7 cellular contexts compared by ENCODE assay signal in the genomic region with DNA sequence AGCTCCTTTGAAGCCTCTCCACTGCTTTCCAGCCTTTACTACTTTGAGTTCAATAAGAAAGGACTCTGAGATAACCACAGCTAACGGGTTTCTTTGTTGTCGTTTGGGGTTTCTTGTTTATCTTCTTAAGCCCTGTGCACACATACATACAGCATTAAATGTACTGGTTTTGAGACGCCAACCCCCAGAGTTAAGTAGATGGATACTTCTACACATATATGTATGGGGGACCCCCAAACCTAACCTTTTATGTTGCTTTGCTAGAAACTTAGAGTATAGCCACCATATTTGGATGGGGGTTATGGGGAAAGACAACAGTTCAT. TPM values are rescaled to one million over a fixed set of nuclear protein-coding genes. Genes with fewer than 3 reads are reported as not detected.
A peak's percentile ranks its signal among the peaks of the same experiment; 100 is the strongest.
DNase-seq lines count a peak whose midpoint lies in the region; ATAC-seq and TF ChIP-seq lines count a peak whose summit lies in the region.

No MANE protein-coding gene starts in this region.

- peaks cover 2% of the 10 kb centered on the region for H3K27me3 Mint-ChIP-seq in glutamatergic neuron (ENCODE audit: unreplicated experiment)

- intact Hi-C loops in spleen (cut with DNase I; ENCODE audit: low total_unique reads): loop anchor here (10.0 kb wide), 2 partner anchors 95 to 515 kb away; partner anchors contain the start of genes EXOC1 and SRP72

- peak overlapping the region; percentile 87 to 99 (median 98) for H3K27ac ChIP-seq in spleen

- WGBS in spleen, 5 donors: 2 to 3% (median 2%) methylated on average over 3 of the region's 3 CpGs

- TF ChIP-seq CTCF in HFF-Myc (IDR thresholded peaks at IDR 0.05; ENCODE audit: low read depth, low read length, missing control alignments) (no peak), WI38 (IDR thresholded peaks at IDR 0.05; ENCODE audit: low read depth, low read length) (no peak), glutamatergic neuron (IDR thresholded peaks at IDR 0.05; ENCODE audit: partially characterized antibody, unreplicated experiment) (no peak), spleen (IDR thresholded peaks at IDR 0.05 in 8 of 11, conservative IDR thresholded peaks at IDR 0.05 in 3 of 11) (no peak)

- H3K36me3 ChIP-seq in spleen: peaks cover 0 to 25% (median 16%) of the 10 kb centered on the region in 6 donors

- H3K27ac Mint-ChIP-seq in glutamatergic neuron (ENCODE audit: unreplicated experiment): peak overlapping the region; percentile 82

- DNase-seq in HFF-Myc (ENCODE audit: extremely low read depth, low read depth) (no peak), glutamatergic neuron (no peak), spleen (no peak), NCI-H748 treated with DMSO at 0.1 percent for 48 hours (lab: John Stamatoyannopoulos, UW) (no peak), foreskin melanocyte (no peak)

- TF ChIP-seq POLR2A in spleen (IDR thresholded peaks at IDR 0.05): no peak

- H3K27me3 ChIP-seq in spleen (replicated peaks in 1 of 7): no peaks in the 10 kb centered on the region

- peaks cover 13 to 50% (median 37%) of the 10 kb centered on the region in 6 donors for H3K4me1 ChIP-seq in spleen

- no peak for ATAC-seq in GM21576 (IDR thresholded peaks at IDR 0.05; ENCODE audit: unreplicated experiment)

- no peaks in the 10 kb centered on the region for H3K36me3 Mint-ChIP-seq in glutamatergic neuron (ENCODE audit: unreplicated experiment)

- H3K4me3 Mint-ChIP-seq in glutamatergic neuron (ENCODE audit: unreplicated experiment): peak overlapping the region; percentile 89

- H3K9me3 Mint-ChIP-seq in glutamatergic neuron (ENCODE audit: unreplicated experiment): peaks cover 2% of the 10 kb centered on the region

- H3K9me3 ChIP-seq in spleen: no peaks in the 10 kb centered on the region

- H3K4me1 Mint-ChIP-seq in glutamatergic neuron (ENCODE audit: low read depth, unreplicated experiment): peaks cover 11% of the 10 kb centered on the region

- H3K4me3 ChIP-seq in HFF-Myc (replicated peaks; ENCODE audit: low read depth, low read length): peak overlapping the region; percentile 67
- peak overlapping the region; percentile 75 for H3K4me3 ChIP-seq in WI38 (ENCODE audit: low read depth, low read length)
- peak overlapping the region; percentile 85 to 96 (median 90) for H3K4me3 ChIP-seq in spleen

RNA-seq across cellular contexts. Expression of gene CEP135, which starts 0.7 kb away (rescaled TPM):
- total RNA-seq in glutamatergic neuron (ENCODE audit: unreplicated experiment) (4.2 TPM), spleen (10 to 100 TPM; 14.0 to 21.5 (median 14.6) TPM)
- 1 to 10 TPM; 2.7 to 4.4 (median 3.0) TPM for polyA plus RNA-seq in spleen
